8 cellular contexts compared by ENCODE assay signal in genomic region chr1:46603481-46603857, GRCh38. TPM values are rescaled to one million over a fixed set of nuclear protein-coding genes. Genes with fewer than 3 reads are reported as not detected.
DNase-seq lines count a peak whose midpoint lies in the region; ATAC-seq, FAIRE-seq and TF ChIP-seq lines count a peak whose summit lies in the region.

No MANE protein-coding gene starts in this region.

- H3K27me3 ChIP-seq in HepG2 (ENCODE audit: control insufficient read depth in 1 of 2, insufficient read depth in 2 of 2, low read length in 2 of 2), result no peaks in the 10 kb centered on the region

- no peak for TF ChIP-seq POLR2A in HepG2 (IDR thresholded peaks at IDR 0.05; ENCODE audit: insufficient read depth in 1 of 2, low read depth in 2 of 2, low read length in 2 of 2)

- peaks cover 13% of the 10 kb centered on the region for H3K36me3 Mint-ChIP-seq in stimulated activated naive CD8-positive, alpha-beta T cell treated with anti-CD3 and anti-CD28 coated beads, Interleukin-15, Interleukin-2, amounts not matched to agents 100 ng/mL and 50 ng/mL, for 24 hours (ENCODE audit: low read depth)
- H3K36me3 Mint-ChIP-seq in type B pancreatic cell, result no peaks in the 10 kb centered on the region

- in situ Hi-C loops in astrocyte of the cerebellum (cut with HindIII; ENCODE audit: low sequenced_read_pairs) (no loop called here), HepG2 (cut with HindIII; ENCODE audit: extremely low pct_ligation_motif_present, low pct_unique_long_range_greater_than_20kb) (no loop called here)

- FAIRE-seq in HepG2 (lab: Jason Lieb, UNC), result no peak

- H3K9me3 Mint-ChIP-seq in stimulated activated naive CD8-positive, alpha-beta T cell treated with anti-CD3 and anti-CD28 coated beads, Interleukin-15, Interleukin-2, amounts not matched to agents 100 ng/mL and 50 ng/mL, for 24 hours, result no peaks in the 10 kb centered on the region
- H3K9me3 Mint-ChIP-seq in type B pancreatic cell, result no peaks in the 10 kb centered on the region

- peaks cover 7% of the 10 kb centered on the region for H3K79me2 ChIP-seq in HepG2 (ENCODE audit: insufficient read depth, low read length)

- intact Hi-C loops in HepG2 (cut with micrococcal nuclease; ENCODE audit: unreplicated experiment), result loop anchor here (5.0 kb wide), 1 partner anchor 124 kb away; no protein-coding TSS in a partner anchor

- H3K4me2 ChIP-seq in HepG2 (ENCODE audit: low read depth, low read length), result peak overlapping the region; percentile 90

- H3K4me3 Mint-ChIP-seq in stimulated activated naive CD8-positive, alpha-beta T cell treated with anti-CD3 and anti-CD28 coated beads, Interleukin-15, Interleukin-2, amounts not matched to agents 100 ng/mL and 50 ng/mL, for 24 hours, result peak overlapping the region; percentile 90
- H3K4me3 Mint-ChIP-seq in type B pancreatic cell, result peak overlapping the region; percentile 93

- TF ChIP-seq EP300 in HepG2 (IDR thresholded peaks at IDR 0.05; ENCODE audit: low read depth in 2 of 2, low read length in 2 of 2) (no peak), HepG2 (CRISPR knock-in tag; IDR thresholded peaks at IDR 0.05; ENCODE audit: borderline replicate concordance) (no peak)

- peak overlapping the region; percentile 83 for H3K4me3 ChIP-seq in astrocyte of the cerebellum (ENCODE audit: low read depth, low read length)
- peak overlapping the region; percentile 91 to 97 (median 92) for H3K4me3 ChIP-seq in HepG2 (replicated peaks in 1 of 3; ENCODE audit: insufficient read depth in 1 of 3, low read depth in 2 of 3, low read length in 3 of 3)

- no peak for ATAC-seq in stimulated activated naive CD8-positive, alpha-beta T cell treated with anti-CD3 and anti-CD28 coated beads, Interleukin-15, Interleukin-2, amounts not matched to agents 100 U/mL and 50 U/mL, for 24 hours
- peak; percentile 26 for ATAC-seq in HepG2
- ATAC-seq in HG02623 (IDR thresholded peaks at IDR 0.05; ENCODE audit: unreplicated experiment), result no peak
- no peak for ATAC-seq in omental fat pad (ENCODE audit: low FRiP score)

- no peaks in the 10 kb centered on the region for H3K9me3 ChIP-seq in HepG2 (ENCODE audit: low read length)

- no peak for TF ChIP-seq RAD21 in HepG2 (CRISPR knock-in tag; IDR thresholded peaks at IDR 0.05)

- 0% methylated on average over 2 of the region's 2 CpGs for WGBS in HepG2 (ENCODE audit: low lambda C conversion rate)

- H3K27ac Mint-ChIP-seq in stimulated activated naive CD8-positive, alpha-beta T cell treated with anti-CD3 and anti-CD28 coated beads, Interleukin-15, Interleukin-2, amounts not matched to agents 100 ng/mL and 50 ng/mL, for 24 hours, result peak overlapping the region; percentile 81
- peak overlapping the region; percentile 90 for H3K27ac Mint-ChIP-seq in type B pancreatic cell

- no peaks in the 10 kb centered on the region for H4K20me1 ChIP-seq in HepG2 (ENCODE audit: insufficient read depth, low read length)

- peak overlapping the region; percentile 79 for H3K9ac ChIP-seq in HepG2 (ENCODE audit: insufficient read depth, low read depth, low read length)

- BruUV-seq in HepG2 (replicated peaks; lab: Mats Ljungman, UMichigan), result TSS peak; percentile 71

- no peak for DNase-seq in stimulated activated naive CD8-positive, alpha-beta T cell treated with anti-CD3 and anti-CD28 coated beads, Interleukin-15, Interleukin-2, amounts not matched to agents 100 U/mL and 50 U/mL, for 24 hours
- DNase-seq in astrocyte of the cerebellum (ENCODE audit: low read depth), result no peak
- DNase-seq in HepG2 (ENCODE audit: low spot score), result no peak
- no peak for DNase-seq in type B pancreatic cell (ENCODE audit: extremely low spot score, unreplicated experiment)
- no peak for DNase-seq in omental fat pad (ENCODE audit: low spot score)
- DNase-seq in COR-L47 (lab: John Stamatoyannopoulos, UW), result no peak

- H2AFZ ChIP-seq in HepG2 (ENCODE audit: low read length), result no peak overlapping the region

- TF ChIP-seq CTCF in astrocyte of the cerebellum (IDR thresholded peaks at IDR 0.05; ENCODE audit: low read depth, low read length, missing control alignments), result no peak
- TF ChIP-seq CTCF in HepG2 (CRISPR knock-in tag; IDR thresholded peaks at IDR 0.05), result no peak
- no peak for TF ChIP-seq CTCF in type B pancreatic cell (conservative IDR thresholded peaks at IDR 0.05)
- TF ChIP-seq CTCF in omental fat pad (IDR thresholded peaks at IDR 0.05), result no peak

- H3K4me1 Mint-ChIP-seq in stimulated activated naive CD8-positive, alpha-beta T cell treated with anti-CD3 and anti-CD28 coated beads, Interleukin-15, Interleukin-2, amounts not matched to agents 100 ng/mL and 50 ng/mL, for 24 hours (ENCODE audit: low read depth), result peaks cover 53% of the 10 kb centered on the region
- peaks cover 25% of the 10 kb centered on the region for H3K4me1 Mint-ChIP-seq in type B pancreatic cell (ENCODE audit: unreplicated experiment)

- POLR2A ChIA-PET in HepG2 (lab: Yijun Ruan, JAX), result interaction anchor here (0.6 to 4.3 kb wide), 5 partner anchors 13 to 204 kb away, joined by 3 to 79 read pairs (median 7); partner anchors contain the start of genes ATPAF1 and MOB3C

- peak overlapping the region; percentile 56 for H3K27ac ChIP-seq in HepG2 (ENCODE audit: extremely low read length, insufficient read depth, low read length)

- peaks cover 44% of the 10 kb centered on the region for H3K4me1 ChIP-seq in HepG2 (ENCODE audit: insufficient read depth, low read length)

- peaks cover 0 to 3% of the 10 kb centered on the region in 2 experiments; a peak in 1 of 5 replicates for H3K36me3 ChIP-seq in HepG2 (replicated peaks in 1 of 2; ENCODE audit: control insufficient read depth in 1 of 2, insufficient read depth in 2 of 2, low read length in 2 of 2)

- CTCF ChIA-PET in HepG2 (lab: Yijun Ruan, JAX; ENCODE audit: low intra/inter-chr PET ratio, low total read pairs), result no interaction called here

- no peaks in the 10 kb centered on the region for H3K27me3 Mint-ChIP-seq in stimulated activated naive CD8-positive, alpha-beta T cell treated with anti-CD3 and anti-CD28 coated beads, Interleukin-15, Interleukin-2, amounts not matched to agents 100 ng/mL and 50 ng/mL, for 24 hours
- no peaks in the 10 kb centered on the region for H3K27me3 Mint-ChIP-seq in type B pancreatic cell

RNA-seq across cellular contexts. Expression of gene MKNK1, which starts 0.6 kb away (rescaled TPM):
- 14.7 and 18.5 TPM in 2 replicates for total RNA-seq in HepG2 (2016; rRNA removed; fragmentation: Illumina TruSeq; extraction: Trizol)
- total RNA-seq in HepG2 (2016; cell fraction: cytosol; rRNA removed; fragmentation: Illumina TruSeq; extraction: Trizol; ENCODE audit: low read depth), result 10.5 and 13.8 TPM in 2 replicates
- 14.4 and 19.1 TPM in 2 replicates for total RNA-seq in HepG2 (2016; cell fraction: insoluble cytoplasmic fraction; rRNA removed; fragmentation: Illumina TruSeq; extraction: Trizol)
- total RNA-seq in HepG2 (2016; cell fraction: membrane; rRNA removed; fragmentation: Illumina TruSeq; extraction: Trizol), result 13.7 and 15.8 TPM in 2 replicates
- total RNA-seq in HepG2 (2016; cell fraction: nucleus; rRNA removed; fragmentation: Illumina TruSeq; extraction: Trizol), result 21.2 and 21.4 TPM in 2 replicates
- 24.1 and 25.6 TPM in 2 replicates for polyA plus RNA-seq in HepG2 (2011; rRNA removed)
- 16.8 and 17.9 TPM in 2 replicates for polyA plus RNA-seq in HepG2 (2011; cell fraction: cytosol; rRNA removed)
- 84.8 and 85.6 TPM in 2 replicates for polyA plus RNA-seq in HepG2 (2011; cell fraction: nucleus; rRNA removed)
- 16.8 and 18.6 TPM in 2 replicates for polyA plus RNA-seq in HepG2 (2012)
- polyA plus RNA-seq in HepG2 (2016; cell fraction: cytosol; fragmentation: Illumina TruSeq; extraction: Trizol; ENCODE audit: low read depth), result 16.7 and 21.4 TPM in 2 replicates
- polyA plus RNA-seq in HepG2 (2016; cell fraction: insoluble cytoplasmic fraction; fragmentation: Illumina TruSeq; extraction: Trizol; ENCODE audit: low read depth), result 20.0 and 23.4 TPM in 2 replicates
- polyA plus RNA-seq in HepG2 (2016; cell fraction: membrane; fragmentation: Illumina TruSeq; extraction: Trizol; ENCODE audit: low read depth), result 14.8 and 17.5 TPM in 2 replicates
- polyA plus RNA-seq in HepG2 (2016; cell fraction: nucleus; fragmentation: Illumina TruSeq; extraction: Trizol; ENCODE audit: insufficient read depth, low read depth), result 65.1 and 68.0 TPM in 2 replicates
- polyA minus RNA-seq in HepG2 (2011; rRNA and poly(A)+ RNA removed; ENCODE audit: low replicate concordance), result 29.1 and 38.2 TPM in 2 replicates
- 10.8 and 13.0 TPM in 2 replicates for polyA minus RNA-seq in HepG2 (2011; cell fraction: cytosol; rRNA and poly(A)+ RNA removed)
- polyA minus RNA-seq in HepG2 (2011; cell fraction: nucleus; rRNA and poly(A)+ RNA removed), result 36.7 and 41.2 TPM in 2 replicates
- 29.4 and 39.7 TPM in 2 replicates for total RNA-seq in type B pancreatic cell (ENCODE audit: low replicate concordance)
- total RNA-seq in omental fat pad, result 10 to 100 TPM; 46.1 to 81.2 (median 67.6) TPM

RNA-seq across cellular contexts. Expression of gene MOB3C, which starts 13.1 kb away (rescaled TPM):
- total RNA-seq in HepG2 (2016; rRNA removed; fragmentation: Illumina TruSeq; extraction: Trizol), result 3.1 and 3.5 TPM in 2 replicates
- 0.79 and 1.5 TPM in 2 replicates for total RNA-seq in HepG2 (2016; cell fraction: cytosol; rRNA removed; fragmentation: Illumina TruSeq; extraction: Trizol; ENCODE audit: low read depth)
- total RNA-seq in HepG2 (2016; cell fraction: insoluble cytoplasmic fraction; rRNA removed; fragmentation: Illumina TruSeq; extraction: Trizol), result 3.4 and 3.8 TPM in 2 replicates
- total RNA-seq in HepG2 (2016; cell fraction: membrane; rRNA removed; fragmentation: Illumina TruSeq; extraction: Trizol), result 3.4 and 3.6 TPM in 2 replicates
- 2.9 TPM in 2 replicates for total RNA-seq in HepG2 (2016; cell fraction: nucleus; rRNA removed; fragmentation: Illumina TruSeq; extraction: Trizol)
- polyA plus RNA-seq in HepG2 (2011; rRNA removed), result 4.1 and 6.8 TPM in 2 replicates
- 3.7 and 4.9 TPM in 2 replicates for polyA plus RNA-seq in HepG2 (2011; cell fraction: cytosol; rRNA removed)
- 10.1 and 10.6 TPM in 2 replicates for polyA plus RNA-seq in HepG2 (2011; cell fraction: nucleus; rRNA removed)
- polyA plus RNA-seq in HepG2 (2012), result 2.3 and 2.7 TPM in 2 replicates
- 1.1 TPM in 2 replicates for polyA plus RNA-seq in HepG2 (2016; cell fraction: cytosol; fragmentation: Illumina TruSeq; extraction: Trizol; ENCODE audit: low read depth)
- polyA plus RNA-seq in HepG2 (2016; cell fraction: insoluble cytoplasmic fraction; fragmentation: Illumina TruSeq; extraction: Trizol; ENCODE audit: low read depth), result 2.9 and 3.1 TPM in 2 replicates
- 2.2 and 2.4 TPM in 2 replicates for polyA plus RNA-seq in HepG2 (2016; cell fraction: membrane; fragmentation: Illumina TruSeq; extraction: Trizol; ENCODE audit: low read depth)
- 3.5 and 4.0 TPM in 2 replicates for polyA plus RNA-seq in HepG2 (2016; cell fraction: nucleus; fragmentation: Illumina TruSeq; extraction: Trizol; ENCODE audit: insufficient read depth, low read depth)
- polyA minus RNA-seq in HepG2 (2011; rRNA and poly(A)+ RNA removed; ENCODE audit: low replicate concordance), result 6.7 and 10.0 TPM in 2 replicates
- 1.6 and 1.7 TPM in 2 replicates for polyA minus RNA-seq in HepG2 (2011; cell fraction: cytosol; rRNA and poly(A)+ RNA removed)
- polyA minus RNA-seq in HepG2 (2011; cell fraction: nucleus; rRNA and poly(A)+ RNA removed), result 5.7 and 7.6 TPM in 2 replicates
- total RNA-seq in type B pancreatic cell (ENCODE audit: low replicate concordance), result 5.7 and 6.8 TPM in 2 replicates
- total RNA-seq in omental fat pad, result 10 to 100 TPM; 24.7 to 30.0 (median 28.9) TPM

RNA-seq across cellular contexts. Expression of gene KNCN, which starts 52.0 kb away (rescaled TPM):
- total RNA-seq in HepG2 (2016; rRNA removed; fragmentation: Illumina TruSeq; extraction: Trizol) (not detected in 2 replicates), type B pancreatic cell (ENCODE audit: low replicate concordance) (not detected in 2 replicates), omental fat pad (not detected)
- total RNA-seq in HepG2 (2016; cell fraction: cytosol; rRNA removed; fragmentation: Illumina TruSeq; extraction: Trizol; ENCODE audit: low read depth), result not detected in 2 replicates
- not detected in 2 replicates for total RNA-seq in HepG2 (2016; cell fraction: insoluble cytoplasmic fraction; rRNA removed; fragmentation: Illumina TruSeq; extraction: Trizol)
- not detected in 2 replicates for total RNA-seq in HepG2 (2016; cell fraction: membrane; rRNA removed; fragmentation: Illumina TruSeq; extraction: Trizol)
- total RNA-seq in HepG2 (2016; cell fraction: nucleus; rRNA removed; fragmentation: Illumina TruSeq; extraction: Trizol), result not detected in 2 replicates
- not detected in 2 replicates for polyA plus RNA-seq in HepG2 (2011; rRNA removed)
- polyA plus RNA-seq in HepG2 (2011; cell fraction: cytosol; rRNA removed), result not detected in 2 replicates
- polyA plus RNA-seq in HepG2 (2011; cell fraction: nucleus; rRNA removed), result not detected in 2 replicates
- not detected in 2 replicates for polyA plus RNA-seq in HepG2 (2012)
- not detected in 2 replicates for polyA plus RNA-seq in HepG2 (2016; cell fraction: cytosol; fragmentation: Illumina TruSeq; extraction: Trizol; ENCODE audit: low read depth)
- not detected in 2 replicates for polyA plus RNA-seq in HepG2 (2016; cell fraction: insoluble cytoplasmic fraction; fragmentation: Illumina TruSeq; extraction: Trizol; ENCODE audit: low read depth)
- not detected in 2 replicates for polyA plus RNA-seq in HepG2 (2016; cell fraction: membrane; fragmentation: Illumina TruSeq; extraction: Trizol; ENCODE audit: low read depth)
- not detected in 2 replicates for polyA plus RNA-seq in HepG2 (2016; cell fraction: nucleus; fragmentation: Illumina TruSeq; extraction: Trizol; ENCODE audit: insufficient read depth, low read depth)
- polyA minus RNA-seq in HepG2 (2011; rRNA and poly(A)+ RNA removed; ENCODE audit: low replicate concordance), result not detected in 2 replicates
- polyA minus RNA-seq in HepG2 (2011; cell fraction: cytosol; rRNA and poly(A)+ RNA removed), result not detected in 2 replicates
- not detected in 2 replicates for polyA minus RNA-seq in HepG2 (2011; cell fraction: nucleus; rRNA and poly(A)+ RNA removed)
